In the genomic region with DNA sequence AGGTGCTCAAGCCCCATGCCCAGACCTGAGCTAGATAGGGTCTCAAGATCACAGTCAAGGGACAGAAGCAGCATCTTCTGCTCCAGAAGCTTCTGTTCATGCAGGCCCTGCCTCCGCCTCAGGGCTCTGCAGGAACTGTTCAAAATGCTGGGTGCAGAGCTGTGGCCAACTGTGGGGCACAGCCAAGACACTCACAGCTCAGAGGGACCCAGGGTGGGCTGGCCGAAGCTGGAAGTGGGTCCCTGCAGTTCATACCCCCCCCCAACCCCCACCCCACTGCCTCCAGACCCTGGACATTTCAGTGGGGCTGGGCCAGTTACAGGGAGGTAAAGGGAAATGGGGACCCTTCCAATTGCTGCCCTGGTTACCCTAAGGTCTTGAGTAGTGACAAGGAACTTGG, we compare ENCODE assay signal across 15 cellular contexts.
A peak's percentile ranks its signal among the peaks of the same experiment; 100 is the strongest.
DNase-seq lines count a peak whose midpoint lies in the region; ATAC-seq and TF ChIP-seq lines count a peak whose summit lies in the region.
"Had no signal": no experiment of that assay in that cellular context is flagged by ENCODE, and none has a peak within 500 bp of the region (broad histone marks: within the 10 kb centered on the region; RNA-seq: fewer than 3 reads in every experiment).

No MANE protein-coding gene starts in this region.

- H3K4me1 Mint-ChIP-seq in type B pancreatic cell (ENCODE audit: unreplicated experiment) = no peaks in the 10 kb centered on the region
- no peaks in the 10 kb centered on the region for H3K4me1 Mint-ChIP-seq in nephron progenitor cell
- H3K4me1 Mint-ChIP-seq in activated T-helper 1 cell treated with anti-CD3 and anti-CD28 coated beads, Interleukin-12 subunit alpha, Interleukin-12 subunit beta, Interleukin-2, Interleukin-4 antibody, amounts not matched to agents 30 ng/mL and 10 ng/mL and 1 ng/mL, durations not matched to agents 14 hours and 24 hours and 36 hours (ENCODE audit: low read depth) = no peaks in the 10 kb centered on the region
- H3K4me1 Mint-ChIP-seq: B cell, H9 had no signal

- H3K27ac Mint-ChIP-seq in type B pancreatic cell = no peak overlapping the region
- H3K27ac Mint-ChIP-seq in nephron progenitor cell = no peak overlapping the region
- no peak overlapping the region for H3K27ac Mint-ChIP-seq in activated T-helper 1 cell treated with anti-CD3 and anti-CD28 coated beads, Interleukin-12 subunit alpha, Interleukin-12 subunit beta, Interleukin-2, Interleukin-4 antibody, amounts not matched to agents 30 ng/mL and 10 ng/mL and 1 ng/mL, durations not matched to agents 14 hours and 24 hours and 36 hours
- H3K27ac Mint-ChIP-seq: B cell; CD4-positive, alpha-beta T cell; H9 had no signal

- no peaks in the 10 kb centered on the region for H3K4me1 ChIP-seq in RWPE2 (ENCODE audit: insufficient read depth, poor library complexity, severe bottlenecking)

- H3K36me3 Mint-ChIP-seq in type B pancreatic cell = peaks cover 26% of the 10 kb centered on the region
- H3K36me3 Mint-ChIP-seq in nephron progenitor cell (ENCODE audit: low read depth) = peaks cover 51% of the 10 kb centered on the region
- H3K36me3 Mint-ChIP-seq in activated T-helper 1 cell treated with anti-CD3 and anti-CD28 coated beads, Interleukin-12 subunit alpha, Interleukin-12 subunit beta, Interleukin-2, Interleukin-4 antibody, amounts not matched to agents 30 ng/mL and 10 ng/mL and 1 ng/mL, durations not matched to agents 14 hours and 24 hours and 36 hours (ENCODE audit: low read depth) = peaks cover 15% of the 10 kb centered on the region

- H3K9me3 Mint-ChIP-seq in type B pancreatic cell (no peaks in the 10 kb centered on the region), nephron progenitor cell (peaks cover 18% of the 10 kb centered on the region)
- H3K9me3 Mint-ChIP-seq in activated T-helper 1 cell treated with anti-CD3 and anti-CD28 coated beads, Interleukin-12 subunit alpha, Interleukin-12 subunit beta, Interleukin-2, Interleukin-4 antibody, amounts not matched to agents 30 ng/mL and 10 ng/mL and 1 ng/mL, durations not matched to agents 14 hours and 24 hours and 36 hours = peaks cover 4% of the 10 kb centered on the region
- H3K9me3 Mint-ChIP-seq: CD4-positive, alpha-beta T cell had no signal

- no peaks in the 10 kb centered on the region for H3K9me3 ChIP-seq in RWPE2 (ENCODE audit: severe bottlenecking)

- peak overlapping the region; percentile 22 for H3K27ac ChIP-seq in RWPE2 (ENCODE audit: poor library complexity, severe bottlenecking)

- H3K4me3 Mint-ChIP-seq in type B pancreatic cell = no peak overlapping the region
- no peak overlapping the region for H3K4me3 Mint-ChIP-seq in nephron progenitor cell
- H3K4me3 Mint-ChIP-seq in activated T-helper 1 cell treated with anti-CD3 and anti-CD28 coated beads, Interleukin-12 subunit alpha, Interleukin-12 subunit beta, Interleukin-2, Interleukin-4 antibody, amounts not matched to agents 30 ng/mL and 10 ng/mL and 1 ng/mL, durations not matched to agents 14 hours and 24 hours and 36 hours = no peak overlapping the region
- H3K4me3 Mint-ChIP-seq: B cell; CD4-positive, alpha-beta T cell; H9 had no signal

- ATAC-seq in RWPE2 (ENCODE audit: low read depth) = no peak

- intact Hi-C loops in activated T-helper 1 cell treated with anti-CD3 and anti-CD28 coated beads, Interleukin-12 subunit alpha, Interleukin-12 subunit beta, Interleukin-2, Interleukin-4 antibody, amounts not matched to agents 30 ng/mL and 10 ng/mL and 1 ng/mL, durations not matched to agents 14 hours and 24 hours and 36 hours (cut with micrococcal nuclease) = no loop called here

- H3K27me3 Mint-ChIP-seq in type B pancreatic cell = no peaks in the 10 kb centered on the region
- peaks cover 3% of the 10 kb centered on the region for H3K27me3 Mint-ChIP-seq in nephron progenitor cell (ENCODE audit: low read depth, poor library complexity)
- H3K27me3 Mint-ChIP-seq in activated T-helper 1 cell treated with anti-CD3 and anti-CD28 coated beads, Interleukin-12 subunit alpha, Interleukin-12 subunit beta, Interleukin-2, Interleukin-4 antibody, amounts not matched to agents 30 ng/mL and 10 ng/mL and 1 ng/mL, durations not matched to agents 14 hours and 24 hours and 36 hours (ENCODE audit: insufficient read depth) = peaks cover 3% of the 10 kb centered on the region
- H3K27me3 Mint-ChIP-seq: B cell; CD4-positive, alpha-beta T cell had no signal

- DNase-seq in GM10266 (ENCODE audit: extremely low spot score) (peak; percentile 8), RWPE2 (ENCODE audit: low spot score) (no peak), mesenteric fat pad (ENCODE audit: low spot score) (peak; percentile 62), type B pancreatic cell (ENCODE audit: extremely low spot score, unreplicated experiment) (peak; percentile 48), NCI-H2227 treated with DMSO at 0.1 percent for 48 hours (lab: John Stamatoyannopoulos, UW) (no peak), nephron progenitor cell (no peak)
- DNase-seq in activated T-helper 1 cell treated with anti-CD3 and anti-CD28 coated beads, Interleukin-12 subunit alpha, Interleukin-12 subunit beta, Interleukin-2, Interleukin-4 antibody, amounts not matched to agents 30 ng/mL and 10 ng/mL and 1 ng/mL, durations not matched to agents 14 hours and 24 hours and 36 hours (ENCODE audit: low spot score) = no peak
- DNase-seq: C1 segment of cervical spinal cord; Calu3; CD4-positive, alpha-beta T cell; DMS79 treated with DMSO at 0.1 percent for 48 hours; EL; GOT3; H9 had no signal

- no peak overlapping the region for H3K4me3 ChIP-seq in RWPE2 (ENCODE audit: severe bottlenecking)

- no peaks in the 10 kb centered on the region for H3K27me3 ChIP-seq in RWPE2 (ENCODE audit: insufficient read depth, poor library complexity, severe bottlenecking)

- TF ChIP-seq CTCF in GM10266 (IDR thresholded peaks at IDR 0.05; ENCODE audit: control insufficient read depth, insufficient read depth, low read depth, missing control alignments) (no peak), RWPE2 (IDR thresholded peaks at IDR 0.05; ENCODE audit: poor library complexity, severe bottlenecking) (no peak), type B pancreatic cell (conservative IDR thresholded peaks at IDR 0.05) (no peak), nephron progenitor cell (IDR thresholded peaks at IDR 0.05) (no peak)

- peaks cover 22% of the 10 kb centered on the region for H3K36me3 ChIP-seq in RWPE2 (ENCODE audit: low read depth)

Comparison
In these comparisons a context has a peak if more than half of its experiments do, and no peak if none do; other contexts are left out.
1. DNase-seq: peak in GM10266 (single experiment), mesenteric fat pad (single experiment) and type B pancreatic cell (single experiment); none in RWPE2 (single experiment), NCI-H2227 treated with DMSO at 0.1 percent for 48 hours (single experiment), nephron progenitor cell (single experiment) and activated T-helper 1 cell treated with anti-CD3 and anti-CD28 coated beads, Interleukin-12 subunit alpha, Interleukin-12 subunit beta, Interleukin-2, Interleukin-4 antibody, amounts not matched to agents 30 ng/mL and 10 ng/mL and 1 ng/mL, durations not matched to agents 14 hours and 24 hours and 36 hours (single experiment).